ENCODE assay signal across 8 cellular contexts in the genomic region with DNA sequence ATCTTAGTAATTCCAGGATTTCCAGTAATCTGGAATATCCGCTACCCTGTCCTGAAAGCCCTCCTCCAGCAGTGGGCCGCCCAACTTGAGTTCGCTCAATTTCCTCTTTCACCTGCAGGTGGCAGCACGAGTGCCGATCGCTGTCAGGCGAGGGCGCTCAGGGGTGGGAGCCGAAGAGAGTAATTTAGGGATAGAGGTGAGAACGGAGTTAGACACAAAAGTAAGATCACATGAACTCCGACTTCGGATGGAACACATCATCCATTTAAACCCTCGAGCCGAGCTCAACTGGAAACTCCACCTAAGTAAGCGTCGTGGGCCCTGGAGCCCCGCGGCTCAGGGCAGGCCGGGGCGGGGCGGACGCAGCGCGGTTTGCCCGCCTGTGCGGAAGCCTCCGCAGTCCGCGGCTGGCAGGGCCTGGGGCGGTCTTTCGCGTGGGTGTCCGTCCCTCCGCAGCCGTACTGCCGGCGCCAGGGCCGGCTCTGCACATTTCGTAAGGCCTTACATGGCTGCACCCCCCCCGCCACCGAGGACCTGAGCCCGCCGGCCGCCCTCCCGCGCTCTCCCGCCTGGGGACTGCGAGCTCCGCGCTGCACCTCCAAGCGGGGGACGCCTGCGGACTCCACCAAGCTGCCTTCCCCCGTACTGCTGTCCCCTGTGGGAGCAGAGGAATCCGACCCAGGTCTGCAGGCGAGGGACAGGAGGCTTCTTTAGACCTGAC.
DNase-seq lines count a peak whose midpoint lies in the region; TF ChIP-seq lines count a peak whose summit lies in the region.

No MANE protein-coding gene starts in this region.

- DNase-seq in H9 (peak; percentile 83), SJSA1 (ENCODE audit: low read depth in 1 of 2, low spot score in 2 of 2) (peak; percentile 82 to 89), globus pallidus (ENCODE audit: low spot score) (peak; percentile 61), occipital lobe (lab: John Stamatoyannopoulos, UW) (peak; percentile 51), suprapubic skin (ENCODE audit: low spot score in 2 of 2) (peak; percentile 87 to 89)
- DNase-seq in activated naive CD4-positive, alpha-beta T cell treated with Interleukin-2 at 50 U/mL for 16 hours = peak; percentile 84

- no peak for TF ChIP-seq EP300 in suprapubic skin (IDR thresholded peaks at IDR 0.05)

- H4K5ac ChIP-seq in H9 (ENCODE audit: insufficient read length, low read depth, low read length) = no peak overlapping the region

- H3K4me3 ChIP-seq in Loucy (ENCODE audit: low read length, poor library complexity, severe bottlenecking) (peak overlapping the region; percentile 78), SJSA1 (peak overlapping the region; percentile 43), suprapubic skin (peak overlapping the region; percentile 64)

- no peak overlapping the region for H2AK5ac ChIP-seq in H9 (ENCODE audit: insufficient read length, low read length)

- no peak overlapping the region for H3K23ac ChIP-seq in H9 (ENCODE audit: insufficient read length, low read depth, low read length)

- no peak overlapping the region for H3K14ac ChIP-seq in H9 (ENCODE audit: insufficient read depth, low read length)

- peak overlapping the region; percentile 76 to 91 for H3K4me3 Mint-ChIP-seq in H9

- H3F3A ChIP-seq in Loucy (ENCODE audit: low read depth) = no peaks in the 10 kb centered on the region

- H4K91ac ChIP-seq in H9 (ENCODE audit: insufficient read length, low read depth, low read length) = no peak overlapping the region

- H2BK15ac ChIP-seq in H9 (ENCODE audit: low read depth, low read length) = no peak overlapping the region

- no peak overlapping the region for H3K27ac ChIP-seq in H9 (ENCODE audit: insufficient read length, low read depth, low read length)
- H3K27ac ChIP-seq in SJSA1 = no peak overlapping the region
- H3K27ac ChIP-seq in suprapubic skin = peak overlapping the region; percentile 34

- no peak overlapping the region for H3K56ac ChIP-seq in H9 (ENCODE audit: insufficient read length, low read depth, low read length)

- no peak for TF ChIP-seq POLR2A in suprapubic skin (IDR thresholded peaks at IDR 0.05)

- H4K8ac ChIP-seq in H9 (replicated peaks; ENCODE audit: insufficient read length, low read depth, low read length) = no peak overlapping the region

- no peak overlapping the region for H2BK20ac ChIP-seq in H9 (ENCODE audit: low read depth, low read length, poor library complexity, severe bottlenecking)

- peaks cover 5% of the 10 kb centered on the region for H3K27me3 Mint-ChIP-seq in H9 (ENCODE audit: low read depth)

- H3K27me3 ChIP-seq in H9 (ENCODE audit: insufficient read depth, low read length) (peaks cover 8% of the 10 kb centered on the region; the same call in 1 of the 2 replicates), Loucy (ENCODE audit: insufficient read depth, low read length, poor library complexity, severe bottlenecking) (no peaks in the 10 kb centered on the region), SJSA1 (replicated peaks) (no peaks in the 10 kb centered on the region), suprapubic skin (peaks cover 16% of the 10 kb centered on the region)

- H3K4ac ChIP-seq in H9 (ENCODE audit: low read depth, low read length) = no peak overlapping the region

- H3K23me2 ChIP-seq in H9 (ENCODE audit: insufficient read length, low read depth, low read length, poor library complexity, severe bottlenecking) = no peaks in the 10 kb centered on the region

- no peak overlapping the region for H3T11ph ChIP-seq in H9 (ENCODE audit: low read length)

- H2BK120ac ChIP-seq in H9 (ENCODE audit: low read depth, low read length, poor library complexity, severe bottlenecking) = no peak overlapping the region

- no peak overlapping the region for H2BK5ac ChIP-seq in H9 (ENCODE audit: insufficient read length, low read length)

- H3K36me3 ChIP-seq in ES-I3 (ENCODE audit: insufficient read depth, low read length) (no peaks in the 10 kb centered on the region), Loucy (ENCODE audit: insufficient read depth, low read length) (no peaks in the 10 kb centered on the region), SJSA1 (no peaks in the 10 kb centered on the region), suprapubic skin (no peaks in the 10 kb centered on the region)

- H4K20me1 ChIP-seq in H9 (ENCODE audit: control insufficient read depth, insufficient read depth, insufficient read length) = no peaks in the 10 kb centered on the region
- no peaks in the 10 kb centered on the region for H4K20me1 ChIP-seq in Loucy (ENCODE audit: insufficient read depth, low read length, poor library complexity, severe bottlenecking)

- H3K9me2 ChIP-seq in Loucy (replicated peaks; ENCODE audit: low read depth, low read length) = no peaks in the 10 kb centered on the region

- no peak overlapping the region for H3K18ac ChIP-seq in H9 (ENCODE audit: insufficient read length, low read depth, low read length)

- TF ChIP-seq CTCF in H9 (conservative IDR thresholded peaks at IDR 0.05) = peak; percentile 95
- peak; percentile 96 for TF ChIP-seq CTCF in Loucy (conservative IDR thresholded peaks at IDR 0.05; ENCODE audit: low read length)
- TF ChIP-seq CTCF in suprapubic skin (IDR thresholded peaks at IDR 0.05) = peak; percentile 58 to 81

- H3K4me1 Mint-ChIP-seq in H9 = peaks cover 4 to 9% of the 10 kb centered on the region in 2 experiments; a peak in 3 of 4 replicates

- H3K79me2 ChIP-seq in H9 (ENCODE audit: insufficient read depth, low read length) = no peaks in the 10 kb centered on the region
- no peaks in the 10 kb centered on the region for H3K79me2 ChIP-seq in Loucy (ENCODE audit: insufficient read depth, low read length)

- peak overlapping the region; percentile 39; the same call in 1 of the 2 replicates for H3K9ac ChIP-seq in ES-I3 (ENCODE audit: low read depth, low read length)
- no peak overlapping the region for H3K9ac ChIP-seq in H9 (ENCODE audit: extremely low read depth, insufficient read length, low read length)
- H3K9ac ChIP-seq in Loucy (ENCODE audit: low read depth, low read length, poor library complexity, severe bottlenecking) = peak overlapping the region; percentile 61

- no peaks in the 10 kb centered on the region for H3K9me3 ChIP-seq in ES-I3 (ENCODE audit: control insufficient read depth, insufficient read depth, low read length)
- H3K9me3 ChIP-seq in H9 (ENCODE audit: control insufficient read depth, low read depth, low read length) = no peaks in the 10 kb centered on the region
- H3K9me3 ChIP-seq in Loucy (ENCODE audit: insufficient read depth, low read depth, low read length) = no peaks in the 10 kb centered on the region
- no peaks in the 10 kb centered on the region for H3K9me3 ChIP-seq in SJSA1 (replicated peaks)
- H3K9me3 ChIP-seq in suprapubic skin = no peaks in the 10 kb centered on the region

- no peak overlapping the region for H2BK12ac ChIP-seq in H9 (ENCODE audit: insufficient read length, low read depth, low read length)

- H3K27ac Mint-ChIP-seq in H9 = no peak overlapping the region

- H2AFZ ChIP-seq in H9 (ENCODE audit: low read length) (no peak overlapping the region), Loucy (ENCODE audit: low read length) (peak overlapping the region; percentile 94)

- no peaks in the 10 kb centered on the region; a peak in 1 of 7 replicates for H3K36me3 Mint-ChIP-seq in H9 (ENCODE audit: insufficient read depth in 1 of 3, low read depth in 3 of 3)

- no peaks in the 10 kb centered on the region for H3K79me1 ChIP-seq in H9 (ENCODE audit: insufficient read depth, low read depth, low read length, poor library complexity, severe bottlenecking)

- H3K4me1 ChIP-seq in ES-I3 (ENCODE audit: insufficient read depth, low read length) (no peaks in the 10 kb centered on the region), H9 (ENCODE audit: insufficient read depth, low read length) (no peaks in the 10 kb centered on the region), Loucy (ENCODE audit: insufficient read depth, low read length, poor library complexity, severe bottlenecking) (peaks cover 11% of the 10 kb centered on the region), SJSA1 (replicated peaks) (peaks cover 12% of the 10 kb centered on the region; the same call in 1 of the 2 replicates), suprapubic skin (peaks cover 12% of the 10 kb centered on the region)

- peak overlapping the region; percentile 87 for H3K4me2 ChIP-seq in H9 (ENCODE audit: insufficient read depth, insufficient read length, low read length)
- H3K4me2 ChIP-seq in Loucy (ENCODE audit: low read depth, low read length, poor library complexity, severe bottlenecking) = peak overlapping the region; percentile 87

- WGBS in H9 (ENCODE audit: extremely low coverage, insufficient read length, low lambda C conversion rate) = no CpG with 5 or more reads among the region's 56 CpGs
- WGBS in suprapubic skin = under 1% methylated on average over 44 of the region's 56 CpGs

- H3K9me3 Mint-ChIP-seq in H9 = no peaks in the 10 kb centered on the region
